ENCODE assay signal across 19 cellular contexts in genomic region chr11:116698080-116698479, GRCh38.
DNase-seq lines count a peak whose midpoint lies in the region; ATAC-seq, FAIRE-seq and TF ChIP-seq lines count a peak whose summit lies in the region.
"Had no signal": no experiment of that assay in that cellular context is flagged by ENCODE, and none has a peak within 500 bp of the region (broad histone marks: within the 10 kb centered on the region; RNA-seq: fewer than 3 reads in every experiment).

No MANE protein-coding gene starts in this region.

- CTCF ChIA-PET in H1 (lab: Charles Lee; ENCODE audit: partially characterized antibody), result interaction anchor here (0.7 to 1.4 kb wide), 2 partner anchors 45 to 481 kb away, joined by 3 read pairs; no protein-coding TSS in a partner anchor

- no peak for ATAC-seq in lung (ENCODE audit: insufficient read depth, low FRiP score)
- no peak for ATAC-seq in GM21423 (IDR thresholded peaks at IDR 0.05; ENCODE audit: unreplicated experiment)
- no peak for ATAC-seq in HG03108 (IDR thresholded peaks at IDR 0.05; ENCODE audit: unreplicated experiment)

- no peak overlapping the region for H4K8ac ChIP-seq in H1 (ENCODE audit: extremely low read depth, insufficient read depth, low read length)

- H3K23me2 ChIP-seq in H1 (ENCODE audit: low read depth, low read length), result no peaks in the 10 kb centered on the region; the same call in 1 of the 2 replicates

- H3K4me1 ChIP-seq in H1 (replicated peaks in 1 of 4; ENCODE audit: control insufficient read depth in 3 of 4, insufficient read depth in 4 of 4, low read length in 3 of 4) (peaks cover 3 to 14% (median 8%) of the 10 kb centered on the region in 4 experiments), lung (ENCODE audit: control insufficient read depth in 2 of 2, insufficient read depth in 2 of 2, low read length in 2 of 2) (peaks cover 0 to 1% of the 10 kb centered on the region in 2 donors), stomach (peaks cover 0 to 5% (median 2%) of the 10 kb centered on the region in 4 donors)
- H3K4me1 ChIP-seq: HAP-1 had no signal

- no peak for FAIRE-seq in H1 (lab: Jason Lieb, UNC)
- FAIRE-seq: GM18507 had no signal

- H3K27ac ChIP-seq in H1 (ENCODE audit: low read depth, low read length) (no peak overlapping the region), lung (ENCODE audit: low read depth in 1 of 2, low read length in 1 of 2) (no peak overlapping the region), stomach (no peak overlapping the region)
- H3K27ac ChIP-seq: BLaER1, HL-60 had no signal

- TF ChIP-seq CTCF in H1 (IDR thresholded peaks at IDR 0.05; ENCODE audit: control extremely low read depth in 1 of 3, insufficient read depth in 1 of 3, low read depth in 1 of 3, low read length in 3 of 3), result no peak
- TF ChIP-seq CTCF in lung (IDR thresholded peaks at IDR 0.05; ENCODE audit: control extremely low read depth, extremely low read depth), result no peak
- no peak for TF ChIP-seq CTCF in stomach (IDR thresholded peaks at IDR 0.05)

- H2BK120ac ChIP-seq in H1 (replicated peaks; ENCODE audit: low read depth, low read length), result no peak overlapping the region

- H4K20me1 ChIP-seq in H1 (replicated peaks in 1 of 2; ENCODE audit: control insufficient read depth in 1 of 2, insufficient read depth in 2 of 2, low read length in 2 of 2), result no peaks in the 10 kb centered on the region
- H4K20me1 ChIP-seq: BLaER1 had no signal

- H3K79me2 ChIP-seq in H1 (ENCODE audit: control insufficient read depth in 1 of 2, insufficient read depth in 2 of 2, low read length in 2 of 2), result no peaks in the 10 kb centered on the region

- H3K27me3 ChIP-seq in H1 (replicated peaks in 1 of 4; ENCODE audit: control insufficient read depth in 3 of 4, extremely low read depth in 1 of 4, insufficient read depth in 3 of 4, low read length in 3 of 4) (no peaks in the 10 kb centered on the region), lung (ENCODE audit: control insufficient read depth, insufficient read depth) (no peaks in the 10 kb centered on the region), stomach (peaks cover 0 to 37% (median 0%) of the 10 kb centered on the region in 3 donors)
- H3K27me3 ChIP-seq: BLaER1 had no signal

- H3K4me3 ChIP-seq in H1 (ENCODE audit: extremely low read depth in 1 of 4, insufficient read depth in 2 of 4, low read depth in 3 of 4, low read length in 4 of 4) (no peak overlapping the region), lung (no peak overlapping the region), stomach (no peak overlapping the region)
- H3K4me3 ChIP-seq: BLaER1, HAP-1 had no signal

- H3K23ac ChIP-seq in H1 (ENCODE audit: insufficient read length), result no peak overlapping the region

- intact Hi-C loops in stomach (cut with DNase I; ENCODE audit: low total_unique reads), result no loop called here

- H3K4ac ChIP-seq in H1 (replicated peaks; ENCODE audit: insufficient read length, low read depth, low read length), result no peak overlapping the region

- no peak overlapping the region for H3K9ac ChIP-seq in H1 (replicated peaks in 1 of 4; ENCODE audit: extremely low read depth in 1 of 4, low read depth in 3 of 4, low read length in 3 of 4)
- H3K9ac ChIP-seq: BLaER1 had no signal

- H2AK5ac ChIP-seq in H1 (ENCODE audit: low read depth, low read length), result no peak overlapping the region

- TF ChIP-seq POLR2A in H1 (IDR thresholded peaks at IDR 0.05; ENCODE audit: control extremely low read depth in 1 of 2, low read depth in 2 of 2, low read length in 2 of 2), result no peak
- no peak for TF ChIP-seq POLR2A in stomach (IDR thresholded peaks at IDR 0.05)

- no peak overlapping the region for H2BK5ac ChIP-seq in H1 (ENCODE audit: low read depth, low read length)

- 87% methylated on average over 1 of the region's 1 CpG; no CpG with 5 or more reads in 1 of the 2 experiments for WGBS in H1 (ENCODE audit: extremely low coverage in 1 of 2, insufficient coverage in 1 of 2, insufficient read length in 1 of 2, insufficient replicate concordance in 2 of 2, low coverage in 1 of 2, low lambda C conversion rate in 2 of 2, missing lambda C conversion rate in 1 of 2), 2 experiments
- 62 to 64% methylated on average over 1 of the region's 1 CpG for WGBS in lung, 2 donors
- WGBS in stomach, 5 donors, result 45 to 71% (median 64%) methylated on average over 1 of the region's 1 CpG

- H2BK20ac ChIP-seq in H1 (ENCODE audit: low read length), result no peak overlapping the region

- no peak for TF ChIP-seq EP300 in H1 (IDR thresholded peaks at IDR 0.05; ENCODE audit: borderline replicate concordance in 1 of 2, low read depth in 2 of 2, low read length in 2 of 2)
- no peak for TF ChIP-seq EP300 in stomach (IDR thresholded peaks at IDR 0.05)

- no peak for TF ChIP-seq RAD21 in H1 (IDR thresholded peaks at IDR 0.05 in 1 of 2, conservative IDR thresholded peaks at IDR 0.05 in 1 of 2; ENCODE audit: low read depth in 2 of 2, low read length in 2 of 2)

- no peak overlapping the region for H4K5ac ChIP-seq in H1 (ENCODE audit: insufficient read length, low read depth, low read length)

- H2AFZ ChIP-seq in H1 (ENCODE audit: low read length), result no peak overlapping the region

- DNase-seq in activated CD8-positive, alpha-beta memory T cell treated with anti-CD3 and anti-CD28 coated beads, Interleukin-2, amount 50 U/mL, for 48 hours, result peak; percentile 12
- DNase-seq in activated CD8-positive, alpha-beta memory T cell treated with anti-CD3 and anti-CD28 coated beads, Interleukin-2, amount 50 U/mL, for 4 hours, result no peak
- DNase-seq in H1 (ENCODE audit: low read depth in 1 of 2, low spot score in 2 of 2) (peak in 1 of 2 experiments; percentile 24), lung (ENCODE audit: low spot score) (peak; percentile 18), stomach (peak; percentile 5), DMS114 treated with DMSO at 0.1 percent for 48 hours (lab: John Stamatoyannopoulos, UW; ENCODE audit: unreplicated experiment) (no peak)
- DNase-seq: 8988T; AML-193; CD8-positive, alpha-beta memory T cell; DMS53; GF-D8; GOT3 had no signal

- H2BK12ac ChIP-seq in H1 (ENCODE audit: low read depth, low read length), result 0 out of 2 replicates have a peak overlapping the region, but pooled peaks have one; percentile 42

- POLR2A ChIA-PET in H1 (lab: Charles Lee; ENCODE audit: partially characterized antibody), result no interaction called here

- peak overlapping the region; percentile 92; the same call in 1 of the 2 replicates for H2BK15ac ChIP-seq in H1 (ENCODE audit: low read length)

- H3K4me2 ChIP-seq in H1 (ENCODE audit: insufficient read depth in 1 of 2, low read depth in 2 of 2, low read length in 2 of 2), result no peak overlapping the region
- H3K4me2 ChIP-seq: BLaER1 had no signal

- H3K36me3 ChIP-seq in H1 (ENCODE audit: control insufficient read depth in 2 of 4, insufficient read depth in 4 of 4, low read length in 3 of 4) (no peaks in the 10 kb centered on the region), lung (ENCODE audit: control insufficient read depth in 2 of 2, insufficient read depth in 2 of 2, low read length in 2 of 2) (no peaks in the 10 kb centered on the region), stomach (no peaks in the 10 kb centered on the region)
- H3K36me3 ChIP-seq: BLaER1, HAP-1 had no signal

- no peaks in the 10 kb centered on the region for H3K79me1 ChIP-seq in H1 (ENCODE audit: low read depth, low read length)

- no peak overlapping the region for H4K91ac ChIP-seq in H1 (replicated peaks; ENCODE audit: insufficient read length, low read length)

- H3K18ac ChIP-seq in H1 (ENCODE audit: extremely low read depth, low read length), result no peak overlapping the region

- H3K9me3 ChIP-seq in H1 (ENCODE audit: insufficient read depth in 2 of 2, low read depth in 1 of 2, low read length in 1 of 2) (no peaks in the 10 kb centered on the region), lung (ENCODE audit: control insufficient read depth in 2 of 2, insufficient read depth in 1 of 2, low read length in 1 of 2) (no peaks in the 10 kb centered on the region), stomach (no peaks in the 10 kb centered on the region)
- H3K9me3 ChIP-seq: BLaER1, Caco-2, HAP-1 had no signal

- no peak overlapping the region for H3K14ac ChIP-seq in H1 (ENCODE audit: insufficient read length)

- no peak overlapping the region for H3K56ac ChIP-seq in H1 (replicated peaks; ENCODE audit: insufficient read length, low read depth, low read length)

TF ChIP-seq in H1, 55 proteins besides CTCF, POLR2A, EP300 and RAD21 (continues in another document):
- TF ChIP-seq SIRT6 (IDR thresholded peaks at IDR 0.05; ENCODE audit: low read length), result no peak
- TF ChIP-seq YY1 (IDR thresholded peaks at IDR 0.05; ENCODE audit: low read depth, low read length), result no peak
- no peak for TF ChIP-seq FOSL1 (IDR thresholded peaks at IDR 0.05; ENCODE audit: insufficient read depth, low read depth, low read length)
- no peak for TF ChIP-seq MAFK (IDR thresholded peaks at IDR 0.05; ENCODE audit: low read depth, low read length)
- no peak for TF ChIP-seq ASH2L (IDR thresholded peaks at IDR 0.05; ENCODE audit: low read length)
- no peak for TF ChIP-seq TAF7 (optimal IDR thresholded peaks at IDR 0.05; ENCODE audit: borderline replicate concordance, low read depth, low read length)
- TF ChIP-seq RNF2 (IDR thresholded peaks at IDR 0.05; ENCODE audit: borderline replicate concordance, low read depth, low read length, missing control alignments, poor library complexity, severe bottlenecking), result no peak
- no peak for TF ChIP-seq ATF3 (IDR thresholded peaks at IDR 0.05; ENCODE audit: insufficient read depth, low read depth, low read length)
- TF ChIP-seq BACH1 (IDR thresholded peaks at IDR 0.05; ENCODE audit: low read length), result no peak
- TF ChIP-seq ATF2 (IDR thresholded peaks at IDR 0.05; ENCODE audit: low read length), result no peak
- TF ChIP-seq JUND (IDR thresholded peaks at IDR 0.05; ENCODE audit: low read length), result no peak
- no peak for TF ChIP-seq MAX (IDR thresholded peaks at IDR 0.05)
- TF ChIP-seq SP4 (IDR thresholded peaks at IDR 0.05; ENCODE audit: low read length), result no peak

Comparison
In these comparisons a context has a peak if more than half of its experiments do, and no peak if none do; other contexts are left out.
1. DNase-seq: peak in activated CD8-positive, alpha-beta memory T cell treated with anti-CD3 and anti-CD28 coated beads, Interleukin-2, amount 50 U/mL, for 48 hours (single experiment), lung (single experiment) and stomach (single experiment); none in activated CD8-positive, alpha-beta memory T cell treated with anti-CD3 and anti-CD28 coated beads, Interleukin-2, amount 50 U/mL, for 4 hours (single experiment) and DMS114 treated with DMSO at 0.1 percent for 48 hours (single experiment).